Comparison of ENCODE assay signal across 31 cellular contexts in the genomic region with DNA sequence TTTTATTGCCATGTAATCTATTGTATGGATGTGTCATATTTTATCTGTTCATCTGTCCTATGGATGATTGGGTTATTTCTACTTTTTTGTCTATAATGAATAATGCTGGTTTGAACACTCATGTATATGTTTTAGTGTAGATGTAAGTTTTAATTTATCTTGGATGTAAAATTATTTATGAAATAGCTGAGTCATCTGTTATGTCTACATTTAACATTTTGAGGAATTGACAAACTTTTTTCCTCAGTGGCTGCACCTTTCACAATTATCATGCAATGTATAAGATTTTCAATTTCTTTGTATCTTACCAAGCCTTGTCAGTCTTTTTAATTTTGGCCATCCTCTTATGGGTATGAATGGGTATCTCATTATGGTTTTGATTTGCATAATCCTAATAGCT.
"Had no signal": no experiment of that assay in that cellular context is flagged by ENCODE, and none has a peak within 500 bp of the region (broad histone marks: within the 10 kb centered on the region; RNA-seq: fewer than 3 reads in every experiment).

No MANE protein-coding gene starts in this region.

- H3K9ac ChIP-seq: neural progenitor cell, parathyroid adenoma had no signal

- H3K4me1 Mint-ChIP-seq: natural killer cell; nephron; neural progenitor cell; stimulated activated memory B cell treated with anti-CD40 and anti-IgM and Interleukin-4, amounts not matched to agents 10 μg/mL and 1 μg/mL and 100 μg/mL, for 72 hours; stimulated activated naive CD8-positive, alpha-beta T cell treated with anti-CD3 and anti-CD28 coated beads, Interleukin-15, amount 100 ng/mL, for 72 hours had no signal

- H3K27ac ChIP-seq: neural progenitor cell, ovary, parathyroid adenoma, psoas muscle, skin epidermis, spleen, suprapubic skin, testis, tibial artery, transverse colon, upper lobe of right lung, uterus had no signal

- H3K36me3 ChIP-seq: neural progenitor cell, ovary, spleen, suprapubic skin, tibial artery, transverse colon, upper lobe of right lung, uterus had no signal

- H3K27me3 Mint-ChIP-seq: progenitor cell of endocrine pancreas; stimulated activated memory B cell treated with anti-CD40 and anti-IgM and Interleukin-4, amounts not matched to agents 10 μg/mL and 1 μg/mL and 100 μg/mL, for 72 hours; stimulated activated naive CD8-positive, alpha-beta T cell treated with anti-CD3 and anti-CD28 coated beads, Interleukin-15, amount 100 ng/mL, for 72 hours; type B pancreatic cell had no signal

- H3K36me3 Mint-ChIP-seq: natural killer cell; neural progenitor cell; stimulated activated memory B cell treated with anti-CD40 and anti-IgM and Interleukin-4, amounts not matched to agents 10 μg/mL and 1 μg/mL and 100 μg/mL, for 72 hours; type B pancreatic cell had no signal

- H2AFZ ChIP-seq: neural progenitor cell, parathyroid adenoma had no signal

- H3K4me3 Mint-ChIP-seq: natural killer cell; nephron; neural progenitor cell; stimulated activated memory B cell treated with anti-CD40 and anti-IgM and Interleukin-4, amounts not matched to agents 10 μg/mL and 1 μg/mL and 100 μg/mL, for 72 hours; stimulated activated naive CD8-positive, alpha-beta T cell treated with anti-CD3 and anti-CD28 coated beads, Interleukin-15, amount 100 ng/mL, for 72 hours; type B pancreatic cell had no signal

- H3K9me3 Mint-ChIP-seq: nephron; stimulated activated memory B cell treated with anti-CD40 and anti-IgM and Interleukin-4, amounts not matched to agents 10 μg/mL and 1 μg/mL and 100 μg/mL, for 72 hours; stimulated activated naive CD8-positive, alpha-beta T cell treated with anti-CD3 and anti-CD28 coated beads, Interleukin-15, amount 100 ng/mL, for 72 hours; type B pancreatic cell had no signal

- H3K27me3 ChIP-seq: neural progenitor cell, ovary, spleen, suprapubic skin, testis, tibial artery, transverse colon, upper lobe of right lung, uterus had no signal

- H3K4me2 ChIP-seq: neural progenitor cell had no signal

- H3K9me3 ChIP-seq: ovary, psoas muscle, suprapubic skin, testis, tibial artery, transverse colon, upper lobe of right lung, uterus had no signal

- DNase-seq: natural killer cell; occipital lobe; ovary; posterior cingulate gyrus; psoas muscle; right cardiac atrium; spleen; stimulated activated CD4-positive, alpha-beta T cell treated with anti-CD3 and anti-CD28 coated beads, Interleukin-12 subunit alpha, Interleukin-12 subunit beta, amount 100 ng/mL, for 4 hours; stimulated activated CD4-positive, alpha-beta T cell treated with anti-CD3 and anti-CD28 coated beads, Interleukin-1b, Interleukin-23, amount 100 ng/mL, for 48 hours; stimulated activated CD4-positive, alpha-beta T cell treated with anti-CD3 and anti-CD28 coated beads, Interleukin-4, amount 100 ng/mL, for 1 hour; stimulated activated CD4-positive, alpha-beta T cell treated with anti-CD3 and anti-CD28 coated beads, Interleukin-4, amount 100 ng/mL, for 4 hours; stimulated activated CD8-positive, alpha-beta memory T cell treated with anti-CD3 and anti-CD28 coated beads, Interleukin-4, amount 100 ng/mL, for 48 hours; stimulated activated naive CD4-positive, alpha-beta T cell; stimulated activated naive CD8-positive, alpha-beta T cell treated with anti-CD3 and anti-CD28 coated beads, Interleukin-15, amount 100 ng/mL, for 72 hours; stimulated activated naive CD8-positive, alpha-beta T cell treated with anti-CD3 and anti-CD28 coated beads, Interleukin-15, Interleukin-2, amounts not matched to agents 100 U/mL and 50 U/mL, for 24 hours; substantia nigra; testis; tibial artery; transverse colon; upper lobe of right lung; uterus had no signal

- H3K4me1 ChIP-seq: parathyroid adenoma, psoas muscle, spleen, suprapubic skin, testis, tibial artery, transverse colon, upper lobe of right lung, uterus had no signal

- H3K27ac Mint-ChIP-seq: natural killer cell; nephron; neural progenitor cell; progenitor cell of endocrine pancreas; stimulated activated memory B cell treated with anti-CD40 and anti-IgM and Interleukin-4, amounts not matched to agents 10 μg/mL and 1 μg/mL and 100 μg/mL, for 72 hours; stimulated activated naive CD8-positive, alpha-beta T cell treated with anti-CD3 and anti-CD28 coated beads, Interleukin-15, amount 100 ng/mL, for 72 hours; type B pancreatic cell had no signal

- H3K4me3 ChIP-seq: neural progenitor cell, ovary, psoas muscle, skin epidermis, smooth muscle cell, spleen, suprapubic skin, testis, tibial artery, transverse colon, upper lobe of right lung, uterus had no signal

- ATAC-seq: natural killer cell; psoas muscle; right cardiac atrium; sciatic nerve; stimulated activated memory B cell treated with anti-CD40 and anti-IgM and Interleukin-4, amounts not matched to agents 10 μg/mL and 1 μg/mL and 100 μg/mL, for 72 hours; stimulated activated naive CD8-positive, alpha-beta T cell treated with anti-CD3 and anti-CD28 coated beads, Interleukin-15, amount 100 ng/mL, for 72 hours; stimulated activated naive CD8-positive, alpha-beta T cell treated with anti-CD3 and anti-CD28 coated beads, Interleukin-15, Interleukin-2, amounts not matched to agents 100 U/mL and 50 U/mL, for 24 hours; upper lobe of right lung had no signal
